In the genomic region with DNA sequence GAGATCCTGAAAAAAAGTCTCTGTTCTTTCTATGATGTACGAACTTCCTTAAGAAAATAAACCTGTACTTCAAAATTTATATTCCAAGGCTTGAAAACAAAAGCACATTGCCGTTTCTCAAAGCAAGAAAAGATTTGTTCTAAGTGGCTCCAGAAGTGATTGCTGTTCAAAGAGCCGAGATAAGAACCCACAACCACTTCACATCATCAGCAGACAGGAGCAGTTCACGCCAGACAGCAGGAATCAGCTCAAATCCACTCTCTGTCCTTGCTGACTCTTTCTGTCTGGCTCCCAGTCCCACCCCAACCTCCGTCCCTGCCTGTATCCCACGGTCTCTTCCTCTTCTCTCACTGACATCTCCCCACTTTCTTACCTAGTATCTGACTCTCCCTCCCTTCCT, we compare ENCODE assay signal across 21 cellular contexts.
A peak's percentile ranks its signal among the peaks of the same experiment; 100 is the strongest.
DNase-seq lines count a peak whose midpoint lies in the region; ATAC-seq, FAIRE-seq and TF ChIP-seq lines count a peak whose summit lies in the region.
"Had no signal": no experiment of that assay in that cellular context is flagged by ENCODE, and none has a peak within 500 bp of the region (broad histone marks: within the 10 kb centered on the region; RNA-seq: fewer than 3 reads in every experiment).

No MANE protein-coding gene starts in this region.

- dilution Hi-C loops in IMR-90 (cut with HindIII; ENCODE audit: low sequenced_read_pairs, unreplicated experiment) = no loop called here

- no peaks in the 10 kb centered on the region for H3K27me3 Mint-ChIP-seq in mesothelial cell of epicardium (ENCODE audit: low read depth)

- H4K91ac ChIP-seq in IMR-90 (ENCODE audit: insufficient read depth, low read depth, low read length) = peak overlapping the region; percentile 44; the same call in 1 of the 2 replicates

- H3K36me3 Mint-ChIP-seq in mesothelial cell of epicardium = no peaks in the 10 kb centered on the region

- intact Hi-C loops in IMR-90 (cut with micrococcal nuclease) = loop anchor here (1.0 kb wide), 1 partner anchor 23 kb away; no protein-coding TSS in a partner anchor

- H3K4me2 ChIP-seq in A549 (no peak overlapping the region), IMR-90 (ENCODE audit: low read depth, low read length) (0 out of 2 replicates have a peak overlapping the region, but pooled peaks have one; percentile 1), fibroblast of lung (ENCODE audit: extremely low read depth, insufficient read depth, low read length) (no peak overlapping the region)

- no peak overlapping the region for H3K4me3 ChIP-seq in A549
- H3K4me3 ChIP-seq in IMR-90 (ENCODE audit: insufficient read depth, low read depth, low read length) = no peak overlapping the region
- H3K4me3 ChIP-seq in fibroblast of lung (replicated peaks in 1 of 4; ENCODE audit: control extremely low read depth in 1 of 4, insufficient read depth in 1 of 4, low read depth in 3 of 4, low read length in 4 of 4) = no peak overlapping the region

- H3K27ac Mint-ChIP-seq in mesothelial cell of epicardium = peak overlapping the region; percentile 64
- H3K27ac Mint-ChIP-seq: B cell; CD4-positive, alpha-beta T cell had no signal

- no peaks in the 10 kb centered on the region; the same call in 1 of the 2 replicates for H3K9me1 ChIP-seq in IMR-90 (ENCODE audit: insufficient read depth, low read length)

- H3K36me3 ChIP-seq in IMR-90 (ENCODE audit: control insufficient read depth, insufficient read depth, low read length) (no peaks in the 10 kb centered on the region), fibroblast of lung (ENCODE audit: control insufficient read depth, insufficient read depth, low read length) (no peaks in the 10 kb centered on the region)

- H2BK120ac ChIP-seq in IMR-90 (ENCODE audit: low read depth, low read length) = peak overlapping the region; percentile 55; the same call in 1 of the 2 replicates

- H3K27ac ChIP-seq in A549 = 0 out of 6 replicates have a peak overlapping the region, but pooled peaks of 1 of the 2 experiments have one; percentile 7
- no peak overlapping the region for H3K27ac ChIP-seq in IMR-90 (ENCODE audit: insufficient read depth, low read length)
- no peak overlapping the region for H3K27ac ChIP-seq in fibroblast of lung (ENCODE audit: insufficient read depth, low read length)

- H3K9me3 ChIP-seq in A549 = no peaks in the 10 kb centered on the region
- H3K9me3 ChIP-seq in IMR-90 (ENCODE audit: control insufficient read depth, insufficient read depth, low read length) = peaks cover 4% of the 10 kb centered on the region; the same call in 1 of the 2 replicates
- H3K9me3 ChIP-seq in fibroblast of lung (ENCODE audit: control insufficient read depth, insufficient read depth, low read depth, low read length) = no peaks in the 10 kb centered on the region

- H3K4ac ChIP-seq in IMR-90 (ENCODE audit: low read depth, low read length) = 0 out of 2 replicates have a peak overlapping the region, but pooled peaks have one; percentile 57

- H4K20me1 ChIP-seq in IMR-90 (ENCODE audit: insufficient read depth, low read length) = no peaks in the 10 kb centered on the region
- no peaks in the 10 kb centered on the region for H4K20me1 ChIP-seq in fibroblast of lung (ENCODE audit: control insufficient read depth, extremely low read depth, insufficient read depth, low read length)

- peak overlapping the region; percentile 53 for H2BK20ac ChIP-seq in IMR-90 (ENCODE audit: low read depth, low read length)

- POLR2A ChIA-PET in A549 (lab: Yijun Ruan, JAX) (no interaction called here), IMR-90 (lab: Charles Lee; ENCODE audit: unreplicated experiment) (no interaction called here)

- ATAC-seq in A549 = peak in 1 of 2 experiments; percentile 28; a peak in 1 of 6 replicates
- 0 out of 2 replicates have a peak, but pooled peaks have one; percentile 32 for ATAC-seq in IMR-90 (ENCODE audit: low read depth)
- no peak for ATAC-seq in HG02623 (IDR thresholded peaks at IDR 0.05; ENCODE audit: unreplicated experiment)
- ATAC-seq: HepG2, Panc1 had no signal

- H3K23ac ChIP-seq in IMR-90 (ENCODE audit: low read depth, low read length) = no peak overlapping the region

- no peaks in the 10 kb centered on the region for H3K4me1 ChIP-seq in A549
- H3K4me1 ChIP-seq in IMR-90 (ENCODE audit: control insufficient read depth, insufficient read depth, low read length) = peaks cover 2% of the 10 kb centered on the region
- H3K4me1 ChIP-seq in fibroblast of lung (ENCODE audit: control insufficient read depth, extremely low read depth, insufficient read depth, low read length) = no peaks in the 10 kb centered on the region

- no peak for TF ChIP-seq RAD21 in A549 (conservative IDR thresholded peaks at IDR 0.05 in 1 of 2, IDR thresholded peaks at IDR 0.05 in 1 of 2)
- TF ChIP-seq RAD21 in IMR-90 (IDR thresholded peaks at IDR 0.05; ENCODE audit: low read length) = no peak

- H2AFZ ChIP-seq in IMR-90 (replicated peaks; ENCODE audit: low read length, poor library complexity) = peak overlapping the region; percentile 73
- H2AFZ ChIP-seq in fibroblast of lung (ENCODE audit: low read length) = peak overlapping the region; percentile 36

- TF ChIP-seq CTCF in A549 (IDR thresholded peaks at IDR 0.05) (no peak), IMR-90 (conservative IDR thresholded peaks at IDR 0.05; ENCODE audit: low read depth, low read length) (no peak), fibroblast of lung (conservative IDR thresholded peaks at IDR 0.05 in 1 of 2, IDR thresholded peaks at IDR 0.05 in 1 of 2; ENCODE audit: low read depth in 1 of 2, low read length in 2 of 2) (no peak), mesothelial cell of epicardium (IDR thresholded peaks at IDR 0.05; ENCODE audit: unreplicated experiment) (no peak)

- H3K79me2 ChIP-seq in fibroblast of lung (ENCODE audit: control insufficient read depth, insufficient read depth, low read length) = no peaks in the 10 kb centered on the region

- H3K4me3 Mint-ChIP-seq in mesothelial cell of epicardium = no peak overlapping the region
- H3K4me3 Mint-ChIP-seq: B cell; CD4-positive, alpha-beta T cell had no signal

- H3K9ac ChIP-seq in IMR-90 (ENCODE audit: low read depth, low read length) = no peak overlapping the region
- no peak overlapping the region for H3K9ac ChIP-seq in fibroblast of lung (ENCODE audit: insufficient read depth, low read length)

- peak overlapping the region; percentile 42 for H2BK5ac ChIP-seq in IMR-90 (ENCODE audit: low read depth, low read length, poor library complexity, severe bottlenecking)

- H3K56ac ChIP-seq in IMR-90 (ENCODE audit: extremely low read depth, insufficient read depth, low read length) = no peak overlapping the region

- in situ Hi-C loops in IMR-90 (cut with MboI; ENCODE audit: low sequenced_read_pairs) = no loop called here

- H4K5ac ChIP-seq in IMR-90 (ENCODE audit: low read depth, low read length) = no peak overlapping the region; the same call in 1 of the 2 replicates

- H3K9me3 Mint-ChIP-seq in mesothelial cell of epicardium = peaks cover 4% of the 10 kb centered on the region

- CTCF ChIA-PET in A549 (lab: Yijun Ruan, JAX) (interaction anchor here (0.7 kb wide), 1 partner anchor 21 kb away, joined by 3 read pairs; no protein-coding TSS in a partner anchor), IMR-90 (lab: Yijun Ruan, JAX) (no interaction called here)

- DNase-seq in A549 (ENCODE audit: low read depth in 1 of 2, low spot score in 1 of 2) (no peak), IMR-90 (peak; percentile 22), fibroblast of lung (ENCODE audit: low read depth in 2 of 2) (peak in 1 of 2 donors; percentile 42), mesothelial cell of epicardium (ENCODE audit: low spot score in 2 of 2, unreplicated experiment in 2 of 2) (no peak), dermis blood vessel endothelial cell (no peak), DMS 273 treated with DMSO at 0.1 percent for 48 hours (lab: John Stamatoyannopoulos, UW) (no peak)
- DNase-seq in activated naive CD4-positive, alpha-beta T cell treated with anti-CD3 and anti-CD28 coated beads, Interleukin-2, amount 50 U/mL, for 16 hours = no peak
- DNase-seq: ACHN; CD4-positive, alpha-beta T cell; DMS79 treated with DMSO at 0.1 percent for 48 hours; GDM1; Karpas-422; MM.1S; NCI-H1105; NCI-H1694 treated with DMSO at 0.1 percent for 48 hours; NCI-H748 treated with DMSO at 0.1 percent for 48 hours; SHP77 had no signal

- H3K27me3 ChIP-seq in IMR-90 (ENCODE audit: control insufficient read depth, insufficient read depth, low read length) = no peaks in the 10 kb centered on the region
- H3K27me3 ChIP-seq in fibroblast of lung (ENCODE audit: control insufficient read depth, insufficient read depth, low read length) = no peaks in the 10 kb centered on the region

- H3K4me1 Mint-ChIP-seq in mesothelial cell of epicardium = peaks cover 34% of the 10 kb centered on the region
- H3K4me1 Mint-ChIP-seq: B cell had no signal

- peak; percentile 56 for FAIRE-seq in A549 (lab: Jason Lieb, UNC)
- FAIRE-seq: HepG2 had no signal

- peak overlapping the region; percentile 96; the same call in 2 of the 3 replicates for H2BK15ac ChIP-seq in IMR-90 (ENCODE audit: low read depth, low read length)

- peak overlapping the region in 1 of 2 experiments; percentile 84; a peak in 2 of 4 replicates for H4K8ac ChIP-seq in IMR-90 (ENCODE audit: low read depth in 2 of 2, low read length in 2 of 2)

- no peak for TF ChIP-seq EP300 in A549 (IDR thresholded peaks at IDR 0.05)

- H2AK9ac ChIP-seq in IMR-90 (replicated peaks; ENCODE audit: low read depth, low read length, poor library complexity) = no peak overlapping the region

- no TSS peak for BruUV-seq in IMR-90 (replicated peaks; lab: Mats Ljungman, UMichigan)

- H3K79me1 ChIP-seq in IMR-90 (ENCODE audit: low read depth in 1 of 2, low read length in 2 of 2) = no peaks in the 10 kb centered on the region

- peak overlapping the region; percentile 72; the same call in 1 of the 2 replicates for H2AK5ac ChIP-seq in IMR-90 (ENCODE audit: low read depth, low read length)

- WGBS in A549 (ENCODE audit: missing lambda C conversion rate) = 62% methylated on average over 6 of the region's 6 CpGs
- WGBS in IMR-90 (ENCODE audit: extremely low coverage in 2 of 2, insufficient read length in 1 of 2), 2 experiments = 90% methylated on average over 3 of the region's 6 CpGs; no CpG with 5 or more reads in 1 of the 2 experiments

- no peak overlapping the region for H3K18ac ChIP-seq in IMR-90 (ENCODE audit: low read depth, low read length)

- peak overlapping the region; percentile 34; the same call in 1 of the 2 replicates for H3K14ac ChIP-seq in IMR-90 (replicated peaks; ENCODE audit: low read depth, low read length)

- no peak for TF ChIP-seq POLR2A in A549 (IDR thresholded peaks at IDR 0.05; ENCODE audit: low read length)
- no peak for TF ChIP-seq POLR2A in IMR-90 (IDR thresholded peaks at IDR 0.05; ENCODE audit: low read depth, low read length)

TF ChIP-seq in A549, 52 proteins besides CTCF, POLR2A, EP300 and RAD21 (continues in another document):
- TF ChIP-seq ZFP36 (IDR thresholded peaks at IDR 0.05; ENCODE audit: borderline replicate concordance, partially characterized antibody) (no peak), HOXA7 (CRISPR knock-in tag; IDR thresholded peaks at IDR 0.05) (no peak), MYC (IDR thresholded peaks at IDR 0.05; ENCODE audit: borderline replicate concordance, low read length) (no peak)

TF ChIP-seq in IMR-90, 13 proteins besides CTCF, POLR2A, EP300 and RAD21 (continues in another document):
- TF ChIP-seq RCOR1 (IDR thresholded peaks at IDR 0.05; ENCODE audit: insufficient replicate concordance, low read length) (no peak), NFE2L2 (IDR thresholded peaks at IDR 0.05; ENCODE audit: low read depth, low read length) (no peak)
